ENCODE assay signal across 36 cellular contexts in the genomic region with DNA sequence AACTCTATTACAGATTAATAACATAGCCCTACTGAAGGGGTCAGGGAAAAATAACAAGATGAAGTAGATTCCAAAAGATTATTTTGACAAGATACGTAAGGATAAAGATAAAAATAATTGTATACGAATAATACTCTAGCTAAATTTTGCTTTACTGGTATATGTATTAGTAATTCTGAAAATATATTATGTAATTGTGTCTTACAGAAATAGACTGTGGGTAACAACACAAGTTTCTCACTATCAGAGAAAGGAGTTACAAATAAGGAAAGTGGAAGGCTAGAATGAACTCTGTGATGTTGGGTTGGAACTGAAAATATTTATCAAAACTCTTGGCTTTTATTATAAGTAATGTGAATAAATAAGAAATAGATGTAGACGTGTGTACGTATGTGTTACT. TPM values are rescaled to one million over a fixed set of nuclear protein-coding genes. Genes with fewer than 3 reads are reported as not detected.
"Had no signal": no experiment of that assay in that cellular context is flagged by ENCODE, and none has a peak within 500 bp of the region (broad histone marks: within the 10 kb centered on the region; RNA-seq: fewer than 3 reads in every experiment).

No MANE protein-coding gene starts in this region.

- H3K4me1 ChIP-seq: ascending aorta had no signal

- H3K27ac ChIP-seq: ascending aorta, cardiac muscle cell, VCaP had no signal

- DNase-seq: activated B cell treated with CpG ODN at 0.5 μM for 24 hours; activated CD4-positive, alpha-beta memory T cell treated with anti-CD3 and anti-CD28 coated beads for 36 hours; activated CD4-positive, alpha-beta T cell treated with anti-CD3 and anti-CD28 coated beads for 4 hours; activated CD4-positive, alpha-beta T cell treated with anti-CD3 and anti-CD28 coated beads, Interleukin-2, amount 10 ng/mL, durations not matched to agents 24 days and 14 days; activated CD4-positive, alpha-beta T cell treated with anti-CD3 and anti-CD28 coated beads, Interleukin-2, amount 50 U/mL, for 1 hour; activated CD4-positive, alpha-beta T cell treated with anti-CD3 and anti-CD28 coated beads, Interleukin-2, amount 50 U/mL, for 4 hours; activated CD4-positive, CD25-positive, alpha-beta regulatory T cell treated with anti-CD3 and anti-CD28 coated beads, Interleukin-2, amount 50 U/mL, for 72 hours; activated CD8-positive, alpha-beta memory T cell treated with anti-CD3 and anti-CD28 coated beads, Interleukin-2, amount 50 U/mL, for 4 hours; activated CD8-positive, alpha-beta T cell treated with anti-CD3 and anti-CD28 coated beads for 36 hours; activated gamma-delta T cell; activated naive CD4-positive, alpha-beta T cell treated with anti-CD3 and anti-CD28 coated beads, Interleukin-2, amount 10 ng/mL, durations not matched to agents 7 days and 5 days; activated naive CD4-positive, alpha-beta T cell treated with Interleukin-2 at 50 U/mL for 16 hours; activated naive CD8-positive, alpha-beta T cell treated with anti-CD3 and anti-CD28 coated beads, Interleukin-2, amount 10 ng/mL, durations not matched to agents 7 days and 5 days; activated naive CD8-positive, alpha-beta T cell treated with anti-CD3 and anti-CD28 coated beads, Interleukin-2, amount 50 U/mL, for 24 hours; activated T-cell treated with anti-CD3 and anti-CD28 coated beads for 4 hours; activated T-cell treated with anti-CD3 and anti-CD28 coated beads, Interleukin-2, amount 50 U/mL, for 1 hour; activated T-cell treated with anti-CD3 and anti-CD28 coated beads, Interleukin-2, amount 50 U/mL, for 4 hours; activated T-cell treated with anti-CD3 and anti-CD28 coated beads, Interleukin-2, amount 50 U/mL, for 72 hours; amygdala; anterior cingulate cortex; caudate nucleus; cerebellar nuclear complex; T-helper 2 cell; T-helper 9 cell had no signal

- H3K36me3 ChIP-seq: ascending aorta, cardiac muscle cell had no signal

- H3K4me1 Mint-ChIP-seq: activated B cell treated with CpG ODN at 0.5 μM for 24 hours; activated CD4-positive, alpha-beta T cell treated with anti-CD3 and anti-CD28 coated beads, Interleukin-2, amount 10 ng/mL, durations not matched to agents 24 days and 14 days; activated naive CD4-positive, alpha-beta T cell treated with anti-CD3 and anti-CD28 coated beads, Interleukin-2, amount 10 ng/mL, durations not matched to agents 7 days and 5 days; activated naive CD4-positive, alpha-beta T cell treated with anti-CD3 and anti-CD28 coated beads, Interleukin-2, amount 50 U/mL, for 24 hours; activated naive CD8-positive, alpha-beta T cell treated with anti-CD3 and anti-CD28 coated beads, Interleukin-2, amount 10 ng/mL, durations not matched to agents 7 days and 5 days; activated naive CD8-positive, alpha-beta T cell treated with anti-CD3 and anti-CD28 coated beads, Interleukin-2, amount 50 U/mL, for 24 hours; activated T-helper 17 cell treated with anti-CD3 and anti-CD28 coated beads, Interleukin-2, amount 50 U/mL, for 72 hours; brain; central memory CD8-positive, alpha-beta T cell had no signal

- H3K36me3 Mint-ChIP-seq: activated CD4-positive, alpha-beta memory T cell treated with anti-CD3 and anti-CD28 coated beads for 36 hours; activated naive CD4-positive, alpha-beta T cell treated with anti-CD3 and anti-CD28 coated beads, Interleukin-2, amount 10 ng/mL, durations not matched to agents 7 days and 5 days; activated naive CD4-positive, alpha-beta T cell treated with anti-CD3 and anti-CD28 coated beads, Interleukin-2, amount 50 U/mL, for 24 hours; activated naive CD8-positive, alpha-beta T cell; activated naive CD8-positive, alpha-beta T cell treated with anti-CD3 and anti-CD28 coated beads, Interleukin-2, amount 10 ng/mL, durations not matched to agents 7 days and 5 days; brain had no signal

- H3K4me3 Mint-ChIP-seq: activated B cell treated with CpG ODN at 0.5 μM for 24 hours; activated CD4-positive, alpha-beta memory T cell treated with anti-CD3 and anti-CD28 coated beads for 36 hours; activated CD4-positive, alpha-beta T cell treated with anti-CD3 and anti-CD28 coated beads, Interleukin-2, amount 10 ng/mL, durations not matched to agents 24 days and 14 days; activated CD8-positive, alpha-beta T cell treated with anti-CD3 and anti-CD28 coated beads for 36 hours; activated naive CD4-positive, alpha-beta T cell treated with anti-CD3 and anti-CD28 coated beads, Interleukin-2, amount 10 ng/mL, durations not matched to agents 7 days and 5 days; activated naive CD4-positive, alpha-beta T cell treated with anti-CD3 and anti-CD28 coated beads, Interleukin-2, amount 50 U/mL, for 24 hours; activated naive CD8-positive, alpha-beta T cell; activated naive CD8-positive, alpha-beta T cell treated with anti-CD3 and anti-CD28 coated beads, Interleukin-2, amount 10 ng/mL, durations not matched to agents 7 days and 5 days; activated naive CD8-positive, alpha-beta T cell treated with anti-CD3 and anti-CD28 coated beads, Interleukin-2, amount 50 U/mL, for 24 hours; activated T-cell treated with anti-CD3 and anti-CD28 coated beads, Interleukin-2, amount 50 U/mL, for 4 hours; activated T-cell treated with anti-CD3 and anti-CD28 coated beads, Interleukin-2, amount 50 U/mL, for 72 hours; activated T-helper 1 cell treated with anti-CD3 and anti-CD28 coated beads, Interleukin-12 subunit alpha, Interleukin-12 subunit beta, Interleukin-2, Interleukin-4 antibody, amounts not matched to agents 30 ng/mL and 10 ng/mL and 1 ng/mL, durations not matched to agents 14 hours and 24 hours and 36 hours; activated T-helper 17 cell treated with anti-CD3 and anti-CD28 coated beads, Interleukin-2, amount 50 U/mL, for 72 hours; brain; central memory CD8-positive, alpha-beta T cell; T-helper 2 cell treated with Interferon-gamma antibody and Interleukin-4, amounts not matched to agents 5 μg/mL and 100 μg/mL, for 36 hours had no signal

- H3K27me3 Mint-ChIP-seq: activated B cell treated with CpG ODN at 0.5 μM for 24 hours; activated CD4-positive, alpha-beta memory T cell treated with anti-CD3 and anti-CD28 coated beads for 36 hours; activated CD4-positive, alpha-beta T cell treated with anti-CD3 and anti-CD28 coated beads, Interleukin-2, amount 10 ng/mL, durations not matched to agents 24 days and 14 days; activated CD8-positive, alpha-beta T cell treated with anti-CD3 and anti-CD28 coated beads for 36 hours; activated naive CD4-positive, alpha-beta T cell treated with anti-CD3 and anti-CD28 coated beads, Interleukin-2, amount 10 ng/mL, durations not matched to agents 7 days and 5 days; activated naive CD4-positive, alpha-beta T cell treated with anti-CD3 and anti-CD28 coated beads, Interleukin-2, amount 50 U/mL, for 24 hours; activated naive CD8-positive, alpha-beta T cell; activated naive CD8-positive, alpha-beta T cell treated with anti-CD3 and anti-CD28 coated beads, Interleukin-2, amount 10 ng/mL, durations not matched to agents 7 days and 5 days; activated naive CD8-positive, alpha-beta T cell treated with anti-CD3 and anti-CD28 coated beads, Interleukin-2, amount 50 U/mL, for 24 hours; activated T-helper 17 cell treated with anti-CD3 and anti-CD28 coated beads, Interleukin-2, amount 50 U/mL, for 72 hours; brain; central memory CD8-positive, alpha-beta T cell had no signal

- H3K27me3 ChIP-seq: ascending aorta, cardiac muscle cell had no signal

- ATAC-seq: activated CD8-positive, alpha-beta T cell treated with anti-CD3 and anti-CD28 coated beads for 36 hours; activated naive CD8-positive, alpha-beta T cell treated with anti-CD3 and anti-CD28 coated beads, Interleukin-2, amount 50 U/mL, for 24 hours; activated T-cell treated with anti-CD3 and anti-CD28 coated beads, Interleukin-2, amount 50 U/mL, for 4 hours; activated T-cell treated with anti-CD3 and anti-CD28 coated beads, Interleukin-2, amount 50 U/mL, for 72 hours; activated T-helper 17 cell treated with anti-CD3 and anti-CD28 coated beads, Interleukin-2, amount 50 U/mL, for 72 hours had no signal

- H3K4me3 ChIP-seq: ascending aorta, cardiac muscle cell had no signal

- H3K27ac Mint-ChIP-seq: activated B cell treated with CpG ODN at 0.5 μM for 24 hours; activated CD4-positive, alpha-beta memory T cell treated with anti-CD3 and anti-CD28 coated beads for 36 hours; activated CD4-positive, alpha-beta T cell treated with anti-CD3 and anti-CD28 coated beads, Interleukin-2, amount 10 ng/mL, durations not matched to agents 24 days and 14 days; activated CD8-positive, alpha-beta T cell treated with anti-CD3 and anti-CD28 coated beads for 36 hours; activated naive CD4-positive, alpha-beta T cell treated with anti-CD3 and anti-CD28 coated beads, Interleukin-2, amount 10 ng/mL, durations not matched to agents 7 days and 5 days; activated naive CD4-positive, alpha-beta T cell treated with anti-CD3 and anti-CD28 coated beads, Interleukin-2, amount 50 U/mL, for 24 hours; activated naive CD8-positive, alpha-beta T cell; activated naive CD8-positive, alpha-beta T cell treated with anti-CD3 and anti-CD28 coated beads, Interleukin-2, amount 10 ng/mL, durations not matched to agents 7 days and 5 days; activated naive CD8-positive, alpha-beta T cell treated with anti-CD3 and anti-CD28 coated beads, Interleukin-2, amount 50 U/mL, for 24 hours; activated T-cell treated with anti-CD3 and anti-CD28 coated beads, Interleukin-2, amount 50 U/mL, for 72 hours; activated T-helper 1 cell treated with anti-CD3 and anti-CD28 coated beads, Interleukin-12 subunit alpha, Interleukin-12 subunit beta, Interleukin-2, Interleukin-4 antibody, amounts not matched to agents 30 ng/mL and 10 ng/mL and 1 ng/mL, durations not matched to agents 14 hours and 24 hours and 36 hours; activated T-helper 17 cell treated with anti-CD3 and anti-CD28 coated beads, Interleukin-2, amount 50 U/mL, for 72 hours; T-helper 2 cell treated with Interferon-gamma antibody and Interleukin-4, amounts not matched to agents 5 μg/mL and 100 μg/mL, for 36 hours had no signal

- H3K9me3 ChIP-seq: ascending aorta had no signal

- H3K9me3 Mint-ChIP-seq: activated B cell treated with CpG ODN at 0.5 μM for 24 hours; activated CD4-positive, alpha-beta T cell treated with anti-CD3 and anti-CD28 coated beads, Interleukin-2, amount 10 ng/mL, durations not matched to agents 24 days and 14 days; activated naive CD8-positive, alpha-beta T cell treated with anti-CD3 and anti-CD28 coated beads, Interleukin-2, amount 10 ng/mL, durations not matched to agents 7 days and 5 days; activated naive CD8-positive, alpha-beta T cell treated with anti-CD3 and anti-CD28 coated beads, Interleukin-2, amount 50 U/mL, for 24 hours; activated T-helper 1 cell treated with anti-CD3 and anti-CD28 coated beads, Interleukin-12 subunit alpha, Interleukin-12 subunit beta, Interleukin-2, Interleukin-4 antibody, amounts not matched to agents 30 ng/mL and 10 ng/mL and 1 ng/mL, durations not matched to agents 14 hours and 24 hours and 36 hours had no signal

RNA-seq across cellular contexts. Expression of a gene that starts 26.6 kb away (rescaled TPM):
- total RNA-seq: activated CD4-positive, alpha-beta memory T cell treated with anti-CD3 and anti-CD28 coated beads for 36 hours; activated CD8-positive, alpha-beta memory T cell treated with anti-CD3 and anti-CD28 coated beads for 36 hours; activated naive CD8-positive, alpha-beta T cell treated with anti-CD3 and anti-CD28 coated beads, Interleukin-2, amount 10 ng/mL, durations not matched to agents 7 days and 5 days; activated T-helper 17 cell treated with anti-CD3 and anti-CD28 coated beads, Interleukin-2, amount 50 U/mL, for 72 hours; chondrocyte had no signal
